Comparison of ENCODE assay signal across 16 cellular contexts in genomic region chr11:33128739-33129138, GRCh38. TPM values are rescaled to one million over a fixed set of nuclear protein-coding genes. Genes with fewer than 3 reads are reported as not detected.
DNase-seq lines count a peak whose midpoint lies in the region; ATAC-seq and TF ChIP-seq lines count a peak whose summit lies in the region.
"Had no signal": no experiment of that assay in that cellular context is flagged by ENCODE, and none has a peak within 500 bp of the region (broad histone marks: within the 10 kb centered on the region; RNA-seq: fewer than 3 reads in every experiment).

No MANE protein-coding gene starts in this region.

- intact Hi-C loops in Calu3 (cut with micrococcal nuclease; ENCODE audit: unreplicated experiment), result no loop called here

- H3K9me3 Mint-ChIP-seq in Calu3 (ENCODE audit: low read depth, unreplicated experiment) (no peaks in the 10 kb centered on the region), WTC11 (no peaks in the 10 kb centered on the region)

- no peak overlapping the region for H3K4me3 Mint-ChIP-seq in Calu3 (ENCODE audit: low read depth, unreplicated experiment)
- no peak overlapping the region for H3K4me3 Mint-ChIP-seq in WTC11

- peaks cover 5% of the 10 kb centered on the region for H3K4me1 Mint-ChIP-seq in Calu3 (ENCODE audit: low read depth, unreplicated experiment)
- peaks cover 60% of the 10 kb centered on the region for H3K4me1 Mint-ChIP-seq in WTC11

- H3K27me3 Mint-ChIP-seq in Calu3 (ENCODE audit: unreplicated experiment) (no peaks in the 10 kb centered on the region), WTC11 (ENCODE audit: low read depth) (no peaks in the 10 kb centered on the region)

- peak; percentile 13 for DNase-seq in DMS53 (lab: John Stamatoyannopoulos, UW)
- DNase-seq in DMS53 treated with DMSO at 0.1 percent for 48 hours (lab: John Stamatoyannopoulos, UW; ENCODE audit: unreplicated experiment), result no peak
- peak; percentile 23 for DNase-seq in Calu3
- DNase-seq in WTC11 (ENCODE audit: low spot score), result no peak
- no peak for DNase-seq in left lobe of liver (ENCODE audit: low spot score)
- no peak for DNase-seq in NCI-H1092 treated with DMSO at 0.1 percent for 48 hours (lab: John Stamatoyannopoulos, UW)
- DNase-seq: DMS 273 treated with DMSO at 0.1 percent for 48 hours, EL, GOT3, KBM-7, NCI-H1105, NCI-H187, NCI-H2171 treated with DMSO at 0.1 percent for 48 hours, NCI-H774 had no signal

- ATAC-seq in WTC11 (no peak), left lobe of liver (peak; percentile 39), GM19452 (IDR thresholded peaks at IDR 0.05; ENCODE audit: unreplicated experiment) (no peak), GM19395 (IDR thresholded peaks at IDR 0.05; ENCODE audit: unreplicated experiment) (no peak)

- CTCF ChIA-PET in Calu3 (lab: Charles Lee) (no interaction called here), WTC11 (lab: Charles Lee) (no interaction called here)

- no peak overlapping the region for H3K27ac Mint-ChIP-seq in Calu3 (ENCODE audit: unreplicated experiment)
- H3K27ac Mint-ChIP-seq in WTC11, result peak overlapping the region; percentile 93

- TF ChIP-seq CTCF in Calu3 (IDR thresholded peaks at IDR 0.05; ENCODE audit: unreplicated experiment) (no peak), WTC11 (IDR thresholded peaks at IDR 0.05) (no peak)

- BruUV-seq in Calu3 (replicated peaks; lab: Mats Ljungman, UMichigan), result no TSS peak

- POLR2A ChIA-PET in WTC11 (lab: Charles Lee), result interaction anchor here (0.6 kb wide), 1 partner anchor 39 kb away, joined by 4 read pairs; no protein-coding TSS in a partner anchor

- peaks cover 10% of the 10 kb centered on the region for H3K36me3 Mint-ChIP-seq in Calu3 (ENCODE audit: insufficient read depth, unreplicated experiment)
- H3K36me3 Mint-ChIP-seq in WTC11, result peaks cover 15% of the 10 kb centered on the region

TF ChIP-seq in WTC11, 78 proteins besides CTCF, POLR2A, EP300 and RAD21:
- TF ChIP-seq ZNF281 (CRISPR knock-in tag; IDR thresholded peaks at IDR 0.05), result no peak
- TF ChIP-seq E2F4 (CRISPR knock-in tag; IDR thresholded peaks at IDR 0.05; ENCODE audit: borderline replicate concordance, low read depth), result no peak
- TF ChIP-seq ETV6 (CRISPR knock-in tag; IDR thresholded peaks at IDR 0.05), result no peak
- no peak for TF ChIP-seq FOXP1 (CRISPR knock-in tag; IDR thresholded peaks at IDR 0.05; ENCODE audit: borderline replicate concordance)
- no peak for TF ChIP-seq NFYB (CRISPR knock-in tag; conservative IDR thresholded peaks at IDR 0.05; ENCODE audit: low read depth)
- no peak for TF ChIP-seq IRF2 (CRISPR knock-in tag; IDR thresholded peaks at IDR 0.05; ENCODE audit: borderline replicate concordance, low read depth)

RNA-seq across cellular contexts. Expression of gene CSTF3, which starts 32.5 kb away (rescaled TPM):
- total RNA-seq in Calu3 (2022), result 51.1 and 55.9 TPM in 2 replicates
- 47.5 to 68.3 TPM (median 50.4 TPM) in 3 replicates for total RNA-seq in WTC11 (2021)
- total RNA-seq in left lobe of liver, result 9.9 TPM

Comparison
In these comparisons a context has a peak if more than half of its experiments do, and no peak if none do; other contexts are left out.
1. DNase-seq: peak in DMS53 (single experiment) and Calu3 (single experiment); none in DMS53 treated with DMSO at 0.1 percent for 48 hours (single experiment), WTC11 (single experiment), left lobe of liver (single experiment) and NCI-H1092 treated with DMSO at 0.1 percent for 48 hours (single experiment).